29 cellular contexts compared by ENCODE assay signal in the genomic region with DNA sequence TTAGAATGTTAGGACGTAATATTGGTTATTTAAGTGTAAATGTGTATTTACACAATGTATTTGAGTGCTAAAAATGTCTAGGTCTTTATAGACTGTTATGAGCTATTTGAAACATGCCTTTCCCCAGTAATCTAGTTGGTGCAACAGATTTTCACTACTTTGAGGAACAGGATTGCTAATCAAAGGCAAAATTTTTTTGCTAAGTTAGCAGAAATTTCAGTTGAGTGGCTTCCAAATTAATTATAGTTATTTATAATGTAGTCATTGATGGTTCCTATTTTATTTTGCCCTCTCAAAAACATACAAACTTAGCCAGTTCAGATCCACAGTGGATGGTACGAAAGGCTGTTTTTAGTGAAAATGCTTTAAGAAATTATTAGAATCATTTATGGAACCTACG.
"Had no signal": no experiment of that assay in that cellular context is flagged by ENCODE, and none has a peak within 500 bp of the region (broad histone marks: within the 10 kb centered on the region; RNA-seq: fewer than 3 reads in every experiment).

No MANE protein-coding gene starts in this region.

- H3K36me3 ChIP-seq: esophagus muscularis mucosa, gastrocnemius medialis, heart right ventricle, WERI-Rb-1 had no signal

- H3K4me1 ChIP-seq: esophagus muscularis mucosa, foreskin keratinocyte, gastrocnemius medialis had no signal

- ATAC-seq: activated CD4-positive, alpha-beta T cell treated with anti-CD3 and anti-CD28 coated beads for 36 hours; activated CD8-positive, alpha-beta T cell treated with anti-CD3 and anti-CD28 coated beads for 36 hours; activated T-cell treated with anti-CD3 and anti-CD28 coated beads, Interleukin-2, amount 50 U/mL, for 4 hours; activated T-helper 17 cell treated with anti-CD3 and anti-CD28 coated beads, Interleukin-2, amount 50 U/mL, for 72 hours; effector memory CD8-positive, alpha-beta T cell; foreskin keratinocyte; gastrocnemius medialis; heart right ventricle; T-helper 17 cell had no signal

- DNase-seq: activated B cell treated with CpG ODN at 0.5 μM for 24 hours; activated CD4-positive, alpha-beta T cell treated with anti-CD3 and anti-CD28 coated beads for 36 hours; activated CD4-positive, alpha-beta T cell treated with anti-CD3 and anti-CD28 coated beads, Interleukin-2, amount 10 ng/mL, durations not matched to agents 24 days and 14 days; activated CD4-positive, CD25-positive, alpha-beta regulatory T cell treated with anti-CD3 and anti-CD28 coated beads, Interleukin-2, amount 50 U/mL, for 72 hours; activated CD8-positive, alpha-beta T cell treated with anti-CD3 and anti-CD28 coated beads for 36 hours; activated effector memory CD4-positive, alpha-beta T cell treated with Interleukin-2 at 50 U/mL for 16 hours; activated gamma-delta T cell treated with Interleukin-2 at 50 U/mL for 16 hours; activated naive CD4-positive, alpha-beta T cell treated with anti-CD3 and anti-CD28 coated beads, Interleukin-2, amount 50 U/mL, for 16 hours; activated naive CD4-positive, alpha-beta T cell treated with Interleukin-2 at 50 U/mL for 16 hours; activated T-cell treated with anti-CD3 and anti-CD28 coated beads, Interleukin-2, amount 50 U/mL, for 4 hours; amniotic stem cell; anterior cingulate cortex; caudate nucleus; cortex of kidney; dermis blood vessel endothelial cell; effector CD4-positive, alpha-beta T cell; effector memory CD8-positive, alpha-beta T cell; erythroblast; foreskin keratinocyte; gastrocnemius medialis; heart right ventricle; T-helper 17 cell; T1000; WERI-Rb-1 had no signal

- H3K4me3 ChIP-seq: esophagus muscularis mucosa, gastrocnemius medialis, heart right ventricle, hepatocyte had no signal

- H2AFZ ChIP-seq: hepatocyte had no signal

- H3K27me3 ChIP-seq: gastrocnemius medialis, hepatocyte had no signal

- H3K79me2 ChIP-seq: hepatocyte had no signal

- H3K9me3 ChIP-seq: esophagus muscularis mucosa, gastrocnemius medialis had no signal

- H3K4me2 ChIP-seq: hepatocyte had no signal

- FAIRE-seq: astrocyte, colon had no signal

- H3K27ac ChIP-seq: esophagus muscularis mucosa, foreskin keratinocyte, gastrocnemius medialis, heart right ventricle, hepatocyte, WERI-Rb-1 had no signal
